Comparison of ENCODE assay signal across 23 cellular contexts in genomic region chr7:156177396-156178055, GRCh38.
DNase-seq lines count a peak whose midpoint lies in the region.
"Had no signal": no experiment of that assay in that cellular context is flagged by ENCODE, and none has a peak within 500 bp of the region (broad histone marks: within the 10 kb centered on the region; RNA-seq: fewer than 3 reads in every experiment).

No MANE protein-coding gene starts in this region.

- H3K27ac ChIP-seq in neuronal stem cell (replicated peaks; ENCODE audit: low read length) = no peak overlapping the region
- H3K27ac ChIP-seq: 22Rv1, breast epithelium, lower lobe of right lung, WERI-Rb-1 had no signal

- H3K4me2 ChIP-seq in neuronal stem cell (ENCODE audit: insufficient read depth, low read length, poor library complexity, severe bottlenecking) = no peak overlapping the region

- peaks cover 0 to 6% (median 0%) of the 10 kb centered on the region in 3 experiments for H3K27me3 ChIP-seq in neuronal stem cell (ENCODE audit: control insufficient read depth in 3 of 3, insufficient read depth in 3 of 3, low read depth in 1 of 3, low read length in 3 of 3)

- H3K9me3 ChIP-seq in neuronal stem cell (replicated peaks in 1 of 2; ENCODE audit: control insufficient read depth in 2 of 2, insufficient read depth in 1 of 2, low read depth in 1 of 2, low read length in 2 of 2) = peaks cover 0 to 1% of the 10 kb centered on the region in 2 donors
- H3K9me3 ChIP-seq: breast epithelium, lower lobe of right lung had no signal

- H2AFZ ChIP-seq in neuronal stem cell (ENCODE audit: low read length) = no peak overlapping the region

- no peak overlapping the region for H3K4ac ChIP-seq in neuronal stem cell (ENCODE audit: low read length)

- intact Hi-C loops in head of caudate nucleus (cut with DNase I) = no loop called here

- H2BK120ac ChIP-seq in neuronal stem cell (ENCODE audit: low read depth, low read length) = no peak overlapping the region

- H2BK15ac ChIP-seq in neuronal stem cell (ENCODE audit: low read length) = no peak overlapping the region

- no peak overlapping the region for H2BK12ac ChIP-seq in neuronal stem cell (ENCODE audit: low read length)

- no peaks in the 10 kb centered on the region for H3K79me1 ChIP-seq in neuronal stem cell (ENCODE audit: low read depth, low read length)

- DNase-seq in DMS153 (lab: John Stamatoyannopoulos, UW) (peak; percentile 18), DMS153 treated with DMSO at 0.1 percent for 48 hours (lab: John Stamatoyannopoulos, UW; ENCODE audit: unreplicated experiment) (no peak), NCI-H1105 (lab: John Stamatoyannopoulos, UW) (peak; percentile 80), NCI-H345 treated with DMSO at 0.1 percent for 48 hours (lab: John Stamatoyannopoulos, UW; ENCODE audit: unreplicated experiment) (peak; percentile 73), neuronal stem cell (ENCODE audit: low spot score) (no peak), medulla oblongata (ENCODE audit: extremely low spot score) (no peak), head of caudate nucleus (no peak)
- no peak for DNase-seq in stimulated activated CD4-positive, alpha-beta T cell treated with anti-CD3 and anti-CD28 coated beads, Interleukin-1b, Interleukin-23, amount 100 ng/mL, for 48 hours
- DNase-seq: activated CD4-positive, alpha-beta T cell treated with anti-CD3 and anti-CD28 coated beads for 4 hours; activated CD8-positive, alpha-beta T cell treated with anti-CD3 and anti-CD28 coated beads, Interleukin-2, amount 10 ng/mL, durations not matched to agents 7 days and 5 days; activated T-cell treated with anti-CD3 and anti-CD28 coated beads for 4 hours; HFFc6; kidney glomerular epithelial cell; lower lobe of right lung; naive thymus-derived CD8-positive, alpha-beta T cell; NCI-H82; occipital lobe; stimulated activated naive B cell treated with anti-CD40 and anti-IgM and Interleukin-4, amounts not matched to agents 10 μg/mL and 1 μg/mL and 100 μg/mL, for 72 hours; SW 1271; trophoblast cell; WERI-Rb-1 had no signal

- no peak overlapping the region for H3K9ac ChIP-seq in neuronal stem cell (ENCODE audit: low read depth, low read length, poor library complexity)

- H3K4me1 ChIP-seq in neuronal stem cell (ENCODE audit: control insufficient read depth in 2 of 2, insufficient read depth in 1 of 2, low read depth in 1 of 2, low read length in 2 of 2) = no peaks in the 10 kb centered on the region
- H3K4me1 ChIP-seq: breast epithelium, lower lobe of right lung had no signal

- no peak overlapping the region for H2AK5ac ChIP-seq in neuronal stem cell (ENCODE audit: low read depth, low read length)

- no peak overlapping the region for H4K8ac ChIP-seq in neuronal stem cell (ENCODE audit: low read depth, low read length)

- H2BK5ac ChIP-seq in neuronal stem cell (ENCODE audit: low read length) = no peak overlapping the region

- WGBS in neuronal stem cell (ENCODE audit: extremely low coverage in 2 of 2, insufficient read length in 2 of 2, insufficient replicate concordance in 1 of 2), 2 donors = 100% methylated on average over 1 of the region's 22 CpGs; no CpG with 5 or more reads in 1 of the 2 donors

- H4K91ac ChIP-seq in neuronal stem cell (ENCODE audit: low read depth, low read length, poor library complexity) = no peak overlapping the region

- no peaks in the 10 kb centered on the region for H3K36me3 ChIP-seq in neuronal stem cell (replicated peaks in 1 of 2; ENCODE audit: control insufficient read depth in 2 of 2, insufficient read depth in 2 of 2, low read length in 2 of 2)
- H3K36me3 ChIP-seq: breast epithelium, lower lobe of right lung, WERI-Rb-1 had no signal

- H3K14ac ChIP-seq in neuronal stem cell (ENCODE audit: low read length) = no peak overlapping the region

- H3K18ac ChIP-seq in neuronal stem cell (ENCODE audit: low read length) = peak overlapping the region; percentile 16

- no peak overlapping the region for H3K4me3 ChIP-seq in neuronal stem cell (ENCODE audit: low read length in 2 of 2)
- H3K4me3 ChIP-seq: breast epithelium, lower lobe of right lung had no signal

- H3K23ac ChIP-seq in neuronal stem cell (ENCODE audit: low read depth, low read length, poor library complexity) = no peak overlapping the region

Comparison
In these comparisons a context has a peak if more than half of its experiments do, and no peak if none do; other contexts are left out.
1. DNase-seq: peak in DMS153 (single experiment), NCI-H1105 (single experiment) and NCI-H345 treated with DMSO at 0.1 percent for 48 hours (single experiment); none in DMS153 treated with DMSO at 0.1 percent for 48 hours (single experiment), neuronal stem cell (single experiment), stimulated activated CD4-positive, alpha-beta T cell treated with anti-CD3 and anti-CD28 coated beads, Interleukin-1b, Interleukin-23, amount 100 ng/mL, for 48 hours (single experiment), medulla oblongata (single experiment) and head of caudate nucleus (0 of 42).